29 cellular contexts compared by ENCODE assay signal in genomic region chr7:124954766-124955165, GRCh38.
"Had no signal": no experiment of that assay in that cellular context is flagged by ENCODE, and none has a peak within 500 bp of the region (broad histone marks: within the 10 kb centered on the region; RNA-seq: fewer than 3 reads in every experiment).

No MANE protein-coding gene starts in this region.

- H3K36me3 Mint-ChIP-seq: stimulated activated naive B cell treated with anti-CD40 and anti-IgM and Interleukin-4, amounts not matched to agents 10 μg/mL and 1 μg/mL and 100 μg/mL, for 72 hours had no signal

- H3K27ac ChIP-seq: left lung, lower lobe of right lung, parathyroid adenoma, psoas muscle, right atrium auricular region, right lobe of liver, skin epidermis, stomach, testis, thyroid gland, transverse colon, upper lobe of left lung, vagina had no signal

- H3K9ac ChIP-seq: parathyroid adenoma had no signal

- DNase-seq: hypothalamus; immature natural killer cell; kidney; left colon; left lung; lower lobe of right lung; mammary epithelial cell; mesenchymal stem cell; naive thymus-derived CD8-positive, alpha-beta T cell; nucleus accumbens; psoas muscle; right lobe of liver; stimulated activated CD4-positive, alpha-beta T cell treated with anti-CD3 and anti-CD28 coated beads, Interleukin-12 subunit alpha, Interleukin-12 subunit beta, amount 100 ng/mL, for 4 hours; stimulated activated CD4-positive, alpha-beta T cell treated with anti-CD3 and anti-CD28 coated beads, Interleukin-15, amount 100 ng/mL, for 24 hours; stimulated activated CD4-positive, alpha-beta T cell treated with anti-CD3 and anti-CD28 coated beads, Interleukin-2, amount 100 ng/mL, for 24 hours; stimulated activated CD4-positive, alpha-beta T cell treated with anti-CD3 and anti-CD28 coated beads, Interleukin-4, amount 100 ng/mL, for 1 hour; stimulated activated naive B cell treated with anti-CD40 and anti-IgM and Interleukin-4, amounts not matched to agents 10 μg/mL and 1 μg/mL and 100 μg/mL, for 72 hours; stimulated activated naive CD8-positive, alpha-beta T cell treated with anti-CD3 and anti-CD28 coated beads, Interleukin-15, Interleukin-2, amounts not matched to agents 100 U/mL and 50 U/mL, for 24 hours; stomach; testis; thyroid gland; transverse colon; upper lobe of left lung had no signal

- H3K36me3 ChIP-seq: left lung, lower lobe of right lung, right atrium auricular region, right lobe of liver, stomach, thyroid gland, transverse colon, upper lobe of left lung, vagina had no signal

- H3K27me3 ChIP-seq: left lung, right atrium auricular region, right lobe of liver, stomach, testis, thyroid gland, transverse colon, upper lobe of left lung, vagina had no signal

- H3K4me3 Mint-ChIP-seq: immature natural killer cell; naive thymus-derived CD8-positive, alpha-beta T cell; nephron; neural crest cell; stimulated activated naive B cell treated with anti-CD40 and anti-IgM and Interleukin-4, amounts not matched to agents 10 μg/mL and 1 μg/mL and 100 μg/mL, for 72 hours had no signal

- H2AFZ ChIP-seq: parathyroid adenoma had no signal

- H3K9me3 ChIP-seq: lower lobe of right lung, psoas muscle, right atrium auricular region, right lobe of liver, testis, thyroid gland, transverse colon, vagina had no signal

- H3K4me1 ChIP-seq: left lung, lower lobe of right lung, parathyroid adenoma, psoas muscle, right atrium auricular region, right lobe of liver, stomach, testis, thyroid gland, transverse colon, upper lobe of left lung, vagina had no signal

- H3K79me2 ChIP-seq: parathyroid adenoma had no signal

- H3K4me1 Mint-ChIP-seq: immature natural killer cell; naive thymus-derived CD8-positive, alpha-beta T cell; nephron; neural crest cell had no signal

- H3K27ac Mint-ChIP-seq: immature natural killer cell; naive thymus-derived CD8-positive, alpha-beta T cell; nephron; stimulated activated naive B cell treated with anti-CD40 and anti-IgM and Interleukin-4, amounts not matched to agents 10 μg/mL and 1 μg/mL and 100 μg/mL, for 72 hours had no signal

- H3K4me3 ChIP-seq: left lung, lower lobe of right lung, psoas muscle, right atrium auricular region, right lobe of liver, skin epidermis, stomach, testis, thyroid gland, transverse colon, upper lobe of left lung, vagina had no signal

- ATAC-seq: left colon; left lung; lower lobe of right lung; naive thymus-derived CD8-positive, alpha-beta T cell; psoas muscle; right lobe of liver; stimulated activated naive B cell treated with anti-CD40 and anti-IgM and Interleukin-4, amounts not matched to agents 10 μg/mL and 1 μg/mL and 100 μg/mL, for 72 hours; stimulated activated naive CD8-positive, alpha-beta T cell treated with anti-CD3 and anti-CD28 coated beads, Interleukin-15, Interleukin-2, amounts not matched to agents 100 U/mL and 50 U/mL, for 24 hours had no signal
